Comparison of ENCODE assay signal across 8 cellular contexts in the genomic region with DNA sequence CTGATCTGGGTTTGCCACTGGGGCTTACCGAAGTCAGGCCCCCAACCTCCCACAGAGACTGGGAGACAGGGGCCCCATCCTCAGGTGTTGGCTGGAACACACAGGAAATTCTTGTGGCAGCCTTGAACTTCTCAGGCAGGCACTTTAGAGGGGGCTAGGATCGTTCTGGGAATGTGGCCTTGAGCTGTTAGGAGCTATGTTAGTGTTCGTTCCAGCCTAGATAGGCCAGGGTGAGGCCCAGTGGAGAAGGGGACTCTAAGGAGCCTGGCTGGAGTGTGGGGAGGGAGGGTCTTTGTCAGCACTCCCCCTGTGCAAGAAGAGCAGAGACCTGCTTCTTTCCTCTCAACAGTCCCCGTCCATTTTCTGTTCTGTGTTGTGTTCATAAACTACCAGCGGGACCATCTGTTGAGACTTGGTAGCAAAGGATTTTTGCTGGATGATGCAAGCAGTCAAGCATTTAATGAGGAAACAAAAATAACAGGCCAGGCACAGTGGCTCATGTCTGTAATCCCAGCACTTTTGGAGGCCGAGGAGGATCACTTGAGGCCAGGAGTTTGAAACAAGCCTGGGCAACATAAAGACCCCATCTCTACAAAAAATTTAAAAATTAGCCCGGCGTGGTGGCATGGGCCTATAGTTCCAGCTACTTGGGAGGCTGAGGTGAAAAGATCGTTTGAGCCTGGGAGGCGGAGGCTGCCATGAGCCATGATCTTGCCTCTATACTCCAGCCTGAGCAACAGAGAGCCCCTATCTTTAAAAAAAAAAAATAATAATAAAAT. TPM values are rescaled to one million over a fixed set of nuclear protein-coding genes. Genes with fewer than 3 reads are reported as not detected.
A peak's percentile ranks its signal among the peaks of the same experiment; 100 is the strongest.
DNase-seq lines count a peak whose midpoint lies in the region; ATAC-seq and TF ChIP-seq lines count a peak whose summit lies in the region.

No MANE protein-coding gene starts in this region.

- ATAC-seq in right lobe of liver (peak in 1 of 4 donors; percentile 42), GM18517 (IDR thresholded peaks at IDR 0.05; ENCODE audit: unreplicated experiment) (no peak)

- no peak for TF ChIP-seq EP300 in suprapubic skin (IDR thresholded peaks at IDR 0.05)

- H3K27me3 ChIP-seq in right lobe of liver (no peaks in the 10 kb centered on the region), suprapubic skin (no peaks in the 10 kb centered on the region)

- H3K36me3 ChIP-seq in right lobe of liver (no peaks in the 10 kb centered on the region), suprapubic skin (no peaks in the 10 kb centered on the region)

- TF ChIP-seq CTCF in right lobe of liver (IDR thresholded peaks at IDR 0.05) = no peak
- no peak for TF ChIP-seq CTCF in suprapubic skin (IDR thresholded peaks at IDR 0.05)

- peak overlapping the region; percentile 77 for H3K27ac ChIP-seq in caudate nucleus (ENCODE audit: low read depth, low read length)
- peak overlapping the region; percentile 88 to 96 (median 93) for H3K27ac ChIP-seq in right lobe of liver
- H3K27ac ChIP-seq in suprapubic skin = peak overlapping the region; percentile 95

- H3K4me1 ChIP-seq in right lobe of liver = peaks cover 0 to 40% (median 14%) of the 10 kb centered on the region in 4 donors
- H3K4me1 ChIP-seq in suprapubic skin = peaks cover 42% of the 10 kb centered on the region

- 56% methylated on average over 7 of the region's 10 CpGs for WGBS in right lobe of liver (ENCODE audit: insufficient coverage, low coverage, low lambda C conversion rate, missing lambda C conversion rate)
- WGBS in suprapubic skin = 21% methylated on average over 9 of the region's 10 CpGs

- H3K9me3 ChIP-seq in right lobe of liver (no peaks in the 10 kb centered on the region), suprapubic skin (no peaks in the 10 kb centered on the region)

- DNase-seq in H4 (ENCODE audit: low spot score) (peak; percentile 56), NCI-H82 treated with DMSO at 0.1 percent for 48 hours (lab: John Stamatoyannopoulos, UW; ENCODE audit: unreplicated experiment) (peak; percentile 30), caudate nucleus (lab: John Stamatoyannopoulos, UW) (peak in 1 of 61 donors; percentile 89), right lobe of liver (peak in 1 of 3 donors; percentile 25), suprapubic skin (ENCODE audit: low spot score in 2 of 2) (no peak), NCI-H1105 (lab: John Stamatoyannopoulos, UW) (no peak), SHP77 treated with DMSO at 0.1 percent for 48 hours (lab: John Stamatoyannopoulos, UW) (no peak)

- H3K4me3 ChIP-seq in right lobe of liver (peak overlapping the region in 2 of 3 donors; percentile 75 to 94), suprapubic skin (peak overlapping the region; percentile 70)

- intact Hi-C loops in right lobe of liver (cut with DNase I) = no loop called here

- TF ChIP-seq POLR2A in right lobe of liver (IDR thresholded peaks at IDR 0.05) (peak; percentile 56), suprapubic skin (IDR thresholded peaks at IDR 0.05) (peak in 1 of 2 donors; percentile 13)

RNA-seq across cellular contexts. Expression of gene TXNRD2, which starts 1.5 kb away (rescaled TPM):
- total RNA-seq in H4 (2014; rRNA removed; shearing (Covaris generic)) = 7.5 and 9.1 TPM in 2 replicates
- total RNA-seq in right lobe of liver = 10 to 100 TPM; 35.9 to 47.8 (median 44.3) TPM
- 10 to 100 TPM in 2 of 4 donors, 1 to 10 TPM in 2; 8.4 to 33.2 (median 15.7) TPM for total RNA-seq in suprapubic skin

RNA-seq across cellular contexts. Expression of gene COMT, which starts 1.5 kb away (rescaled TPM):
- 111 and 112 TPM in 2 replicates for total RNA-seq in H4 (2014; rRNA removed; shearing (Covaris generic))
- 100 to 1,000 TPM; 144 to 270 (median 200) TPM for total RNA-seq in right lobe of liver
- total RNA-seq in suprapubic skin = 100 to 1,000 TPM; 206 to 293 (median 246) TPM

Comparison
In these comparisons a context has a peak if more than half of its experiments do, and no peak if none do; other contexts are left out.
1. DNase-seq: peak in H4 (single experiment) and NCI-H82 treated with DMSO at 0.1 percent for 48 hours (single experiment); none in suprapubic skin (0 of 2), NCI-H1105 (single experiment) and SHP77 treated with DMSO at 0.1 percent for 48 hours (single experiment).
2. Peak in every context shown above with its lines, with median percentiles within 50 percentile points of each other: H3K27ac ChIP-seq.